8 cellular contexts compared by ENCODE assay signal in the genomic region with DNA sequence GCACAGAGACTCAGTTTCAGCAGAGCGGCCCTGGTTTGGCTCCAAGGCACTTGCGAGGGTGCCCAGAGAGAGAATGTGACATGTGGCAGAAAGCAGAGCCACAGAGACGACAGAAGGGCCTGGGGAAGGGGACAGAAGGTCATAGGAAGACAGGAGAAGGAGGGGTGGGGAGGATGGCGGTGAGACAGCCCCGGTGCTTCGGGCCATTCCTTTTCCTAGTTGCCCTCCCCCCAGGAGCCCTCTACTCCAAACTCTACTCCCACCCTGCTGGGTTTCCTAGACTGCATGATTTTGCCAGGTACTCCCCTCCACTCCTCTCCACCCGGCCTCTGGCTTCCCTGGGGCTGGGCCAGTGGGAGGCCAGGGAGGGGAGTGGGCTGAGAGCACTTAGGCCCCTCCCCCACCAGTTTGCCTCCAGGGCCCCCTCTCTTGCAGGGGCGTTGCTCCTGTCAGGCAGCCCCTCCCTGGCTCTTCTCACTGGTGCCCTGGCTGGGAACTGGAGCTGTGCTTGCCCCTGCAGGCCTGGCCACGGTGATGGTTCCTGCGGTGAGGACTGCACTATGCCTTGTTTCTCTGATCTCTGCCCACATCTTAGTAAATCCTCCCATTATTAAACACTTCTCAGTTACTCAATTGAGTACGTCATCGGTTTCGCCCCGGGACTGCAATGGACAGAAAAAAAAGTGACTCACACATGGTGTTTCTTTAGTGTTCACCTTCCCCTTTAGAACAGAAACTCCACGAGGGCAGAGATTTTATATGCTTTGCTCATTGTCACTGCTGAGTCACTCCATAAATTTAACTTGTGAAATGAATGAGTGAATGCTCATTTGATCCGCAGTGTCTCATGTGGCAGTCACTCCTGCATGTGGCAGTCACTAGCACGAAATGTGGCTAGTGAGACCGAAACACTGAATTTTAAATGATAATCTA. TPM values are rescaled to one million over a fixed set of nuclear protein-coding genes. Genes with fewer than 3 reads are reported as not detected.
DNase-seq lines count a peak whose midpoint lies in the region; ATAC-seq, FAIRE-seq and TF ChIP-seq lines count a peak whose summit lies in the region.

No MANE protein-coding gene starts in this region.

- H3K4me2 ChIP-seq in neural progenitor cell, result peak overlapping the region; percentile 54

- no peaks in the 10 kb centered on the region for H3K79me2 ChIP-seq in neural progenitor cell (ENCODE audit: low read depth)

- H2AFZ ChIP-seq in neural progenitor cell (replicated peaks), result no peak overlapping the region

- H3K36me3 ChIP-seq in RWPE2 (ENCODE audit: low read depth) (no peaks in the 10 kb centered on the region), neural progenitor cell (no peaks in the 10 kb centered on the region)

- peak overlapping the region; percentile 98 for H3K27ac Mint-ChIP-seq in neural progenitor cell

- TF ChIP-seq CTCF in HFF-Myc (IDR thresholded peaks at IDR 0.05; ENCODE audit: low read depth, low read length, missing control alignments) (no peak), RWPE2 (IDR thresholded peaks at IDR 0.05; ENCODE audit: poor library complexity, severe bottlenecking) (no peak), epithelial cell of esophagus (IDR thresholded peaks at IDR 0.05; ENCODE audit: insufficient read depth, low read depth, low read length, missing control alignments) (no peak), neural progenitor cell (IDR thresholded peaks at IDR 0.05) (no peak)

- no peaks in the 10 kb centered on the region for H3K9me3 Mint-ChIP-seq in neural progenitor cell

- H3K4me1 ChIP-seq in RWPE2 (ENCODE audit: insufficient read depth, poor library complexity, severe bottlenecking) (peaks cover 23% of the 10 kb centered on the region), neural progenitor cell (peaks cover 50% of the 10 kb centered on the region)

- peaks cover 6% of the 10 kb centered on the region for H4K20me1 ChIP-seq in neural progenitor cell (ENCODE audit: low read depth)

- peaks cover 57% of the 10 kb centered on the region for H3K4me1 Mint-ChIP-seq in neural progenitor cell

- TF ChIP-seq POLR2A in H54 (IDR thresholded peaks at IDR 0.05; ENCODE audit: low read depth, low read length), result no peak

- H3K36me3 Mint-ChIP-seq in neural progenitor cell, result no peaks in the 10 kb centered on the region

- DNase-seq in HFF-Myc (ENCODE audit: extremely low read depth, low read depth) (peak; percentile 79), RWPE2 (ENCODE audit: low spot score) (peak; percentile 81), epithelial cell of esophagus (ENCODE audit: low read depth) (peak; percentile 99), neural progenitor cell (ENCODE audit: low spot score) (peak; percentile 71), NCI-H187 treated with DMSO at 0.1 percent for 48 hours (lab: John Stamatoyannopoulos, UW) (no peak), H54 (ENCODE audit: insufficient read length, low spot score) (no peak), NCI-H774 (lab: John Stamatoyannopoulos, UW) (no peak)

- H3K27me3 ChIP-seq in RWPE2 (ENCODE audit: insufficient read depth, poor library complexity, severe bottlenecking), result no peaks in the 10 kb centered on the region
- no peaks in the 10 kb centered on the region for H3K27me3 ChIP-seq in neural progenitor cell

- peak overlapping the region; percentile 70 for H3K4me3 Mint-ChIP-seq in neural progenitor cell

- H3K9me3 ChIP-seq in RWPE2 (ENCODE audit: severe bottlenecking) (peaks cover 5% of the 10 kb centered on the region), neural progenitor cell (ENCODE audit: low read depth) (no peaks in the 10 kb centered on the region)

- ATAC-seq in RWPE2 (ENCODE audit: low read depth), result peak; percentile 90
- no peak for ATAC-seq in GM18861 (IDR thresholded peaks at IDR 0.05; ENCODE audit: unreplicated experiment)

- peaks cover 8% of the 10 kb centered on the region for H3K27me3 Mint-ChIP-seq in neural progenitor cell (ENCODE audit: insufficient read depth, low read depth)

- no peak for FAIRE-seq in H54 (lab: Jason Lieb, UNC)

- H3K4me3 ChIP-seq in HFF-Myc (replicated peaks; ENCODE audit: low read depth, low read length) (no peak overlapping the region), RWPE2 (ENCODE audit: severe bottlenecking) (no peak overlapping the region), epithelial cell of esophagus (ENCODE audit: low read length) (no peak overlapping the region), neural progenitor cell (peak overlapping the region; percentile 12)

- H3K9ac ChIP-seq in neural progenitor cell, result no peak overlapping the region

- H3F3A ChIP-seq in neural progenitor cell (ENCODE audit: low read depth), result peaks cover 33% of the 10 kb centered on the region

- H3K27ac ChIP-seq in RWPE2 (ENCODE audit: poor library complexity, severe bottlenecking) (peak overlapping the region; percentile 77), neural progenitor cell (peak overlapping the region; percentile 84)

RNA-seq across cellular contexts. Expression of a gene that starts 58.7 kb away (rescaled TPM):
- 148 and 210 TPM in 2 replicates for total RNA-seq in neural progenitor cell (ENCODE audit: low replicate concordance)

Comparison
In these comparisons a context has a peak if more than half of its experiments do, and no peak if none do; other contexts are left out.
1. DNase-seq: peak in HFF-Myc (single experiment), RWPE2 (single experiment), epithelial cell of esophagus (single experiment) and neural progenitor cell (single experiment); none in NCI-H187 treated with DMSO at 0.1 percent for 48 hours (single experiment), H54 (single experiment) and NCI-H774 (single experiment).